Comparison of ENCODE assay signal across 22 cellular contexts in the genomic region with DNA sequence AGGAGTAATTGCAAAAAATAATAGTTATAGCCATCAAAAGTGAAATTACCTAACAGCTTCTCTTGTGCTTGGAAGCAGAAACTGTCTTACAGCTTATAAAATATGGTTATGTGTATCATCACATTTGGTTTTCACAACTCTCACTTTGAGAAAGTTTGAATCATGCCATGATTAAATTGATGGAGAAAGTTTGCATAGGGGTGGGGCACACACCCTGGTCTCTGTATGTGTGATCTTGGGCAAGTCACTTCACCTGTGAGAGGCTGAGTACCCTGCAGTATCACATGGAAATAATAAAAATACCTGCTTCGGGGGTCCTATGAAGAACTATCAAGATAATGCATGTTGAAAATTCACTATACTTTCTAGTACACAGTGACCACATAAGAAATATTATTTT.
"Had no signal": no experiment of that assay in that cellular context is flagged by ENCODE, and none has a peak within 500 bp of the region (broad histone marks: within the 10 kb centered on the region; RNA-seq: fewer than 3 reads in every experiment).

No MANE protein-coding gene starts in this region.

- H3K4me1 Mint-ChIP-seq: nephron progenitor cell; stimulated activated memory B cell treated with anti-CD40 and anti-IgM and Interleukin-4, amounts not matched to agents 10 μg/mL and 1 μg/mL and 100 μg/mL, for 72 hours had no signal

- H3K4me3 Mint-ChIP-seq: dendritic cell treated with granulocyte-macrophage colony-stimulating factor and Interleukin-4, amounts not matched to agents 40 ng/mL and 50 ng/mL, for 4 days; endodermal cell; naive thymus-derived CD8-positive, alpha-beta T cell; nephron progenitor cell; stimulated activated memory B cell treated with anti-CD40 and anti-IgM and Interleukin-4, amounts not matched to agents 10 μg/mL and 1 μg/mL and 100 μg/mL, for 72 hours; stimulated activated naive CD8-positive, alpha-beta T cell treated with anti-CD3 and anti-CD28 coated beads, Interleukin-15, Interleukin-2, amounts not matched to agents 100 ng/mL and 50 ng/mL, for 24 hours had no signal

- DNase-seq: colonic mucosa; effector CD8-positive, alpha-beta T cell; endodermal cell; foreskin fibroblast; gastrocnemius medialis; head of caudate nucleus; left ventricle myocardium superior; lower lobe of right lung; naive thymus-derived CD8-positive, alpha-beta T cell; nephron progenitor cell; nucleus accumbens; psoas muscle; right cardiac atrium; sigmoid colon; stimulated activated CD4-positive, alpha-beta T cell treated with anti-CD3 and anti-CD28 coated beads, Interleukin-4, amount 100 ng/mL, for 24 hours; transverse colon; upper lobe of right lung; uterus had no signal

- H3K27me3 Mint-ChIP-seq: dendritic cell treated with granulocyte-macrophage colony-stimulating factor and Interleukin-4, amounts not matched to agents 40 ng/mL and 50 ng/mL, for 4 days; naive thymus-derived CD8-positive, alpha-beta T cell; stimulated activated memory B cell treated with anti-CD40 and anti-IgM and Interleukin-4, amounts not matched to agents 10 μg/mL and 1 μg/mL and 100 μg/mL, for 72 hours had no signal

- H3K27ac Mint-ChIP-seq: dendritic cell treated with granulocyte-macrophage colony-stimulating factor and Interleukin-4, amounts not matched to agents 40 ng/mL and 50 ng/mL, for 4 days; naive thymus-derived CD8-positive, alpha-beta T cell; nephron progenitor cell; stimulated activated memory B cell treated with anti-CD40 and anti-IgM and Interleukin-4, amounts not matched to agents 10 μg/mL and 1 μg/mL and 100 μg/mL, for 72 hours; stimulated activated naive CD8-positive, alpha-beta T cell treated with anti-CD3 and anti-CD28 coated beads, Interleukin-15, Interleukin-2, amounts not matched to agents 100 ng/mL and 50 ng/mL, for 24 hours had no signal

- H3K9me3 Mint-ChIP-seq: dendritic cell treated with granulocyte-macrophage colony-stimulating factor and Interleukin-4, amounts not matched to agents 40 ng/mL and 50 ng/mL, for 4 days; naive thymus-derived CD8-positive, alpha-beta T cell; nephron progenitor cell; stimulated activated memory B cell treated with anti-CD40 and anti-IgM and Interleukin-4, amounts not matched to agents 10 μg/mL and 1 μg/mL and 100 μg/mL, for 72 hours; stimulated activated naive CD8-positive, alpha-beta T cell treated with anti-CD3 and anti-CD28 coated beads, Interleukin-15, Interleukin-2, amounts not matched to agents 100 ng/mL and 50 ng/mL, for 24 hours had no signal

- ATAC-seq: esophagus mucosa; gastrocnemius medialis; left ventricle myocardium superior; lower lobe of right lung; naive thymus-derived CD8-positive, alpha-beta T cell; psoas muscle; right cardiac atrium; stimulated activated memory B cell treated with anti-CD40 and anti-IgM and Interleukin-4, amounts not matched to agents 10 μg/mL and 1 μg/mL and 100 μg/mL, for 72 hours; upper lobe of right lung had no signal

- H3K36me3 Mint-ChIP-seq: naive thymus-derived CD8-positive, alpha-beta T cell; stimulated activated memory B cell treated with anti-CD40 and anti-IgM and Interleukin-4, amounts not matched to agents 10 μg/mL and 1 μg/mL and 100 μg/mL, for 72 hours had no signal
